26 cellular contexts compared by ENCODE assay signal in genomic region chr2:458431-458827, GRCh38.
DNase-seq lines count a peak whose midpoint lies in the region; ATAC-seq and TF ChIP-seq lines count a peak whose summit lies in the region.
"Had no signal": no experiment of that assay in that cellular context is flagged by ENCODE, and none has a peak within 500 bp of the region (broad histone marks: within the 10 kb centered on the region; RNA-seq: fewer than 3 reads in every experiment).

No MANE protein-coding gene starts in this region.

- TF ChIP-seq CTCF in WTC11 (IDR thresholded peaks at IDR 0.05) (no peak), progenitor cell of endocrine pancreas (IDR thresholded peaks at IDR 0.05; ENCODE audit: unreplicated experiment) (no peak)

- H3K9me3 Mint-ChIP-seq in WTC11 (no peaks in the 10 kb centered on the region), immature natural killer cell (peaks cover 0 to 1% (median 0%) of the 10 kb centered on the region in 6 donors), progenitor cell of endocrine pancreas (ENCODE audit: low read depth) (peaks cover 3% of the 10 kb centered on the region)
- peaks cover 3% of the 10 kb centered on the region for H3K9me3 Mint-ChIP-seq in stimulated activated memory B cell treated with anti-CD40 and anti-IgM and Interleukin-4, amounts not matched to agents 10 μg/mL and 1 μg/mL and 100 μg/mL, for 72 hours

- POLR2A ChIA-PET in WTC11 (lab: Charles Lee), result no interaction called here

- H3K4me1 Mint-ChIP-seq in WTC11 (peaks cover 17% of the 10 kb centered on the region), immature natural killer cell (peaks cover 66 to 76% of the 10 kb centered on the region in 2 donors), progenitor cell of endocrine pancreas (ENCODE audit: low read depth) (peaks cover 3% of the 10 kb centered on the region)
- H3K4me1 Mint-ChIP-seq in stimulated activated memory B cell treated with anti-CD40 and anti-IgM and Interleukin-4, amounts not matched to agents 10 μg/mL and 1 μg/mL and 100 μg/mL, for 72 hours, result peaks cover 71% of the 10 kb centered on the region

- no peaks in the 10 kb centered on the region for H3K36me3 Mint-ChIP-seq in WTC11
- H3K36me3 Mint-ChIP-seq in immature natural killer cell, result no peaks in the 10 kb centered on the region
- no peaks in the 10 kb centered on the region for H3K36me3 Mint-ChIP-seq in stimulated activated memory B cell treated with anti-CD40 and anti-IgM and Interleukin-4, amounts not matched to agents 10 μg/mL and 1 μg/mL and 100 μg/mL, for 72 hours
- no peaks in the 10 kb centered on the region for H3K36me3 Mint-ChIP-seq in progenitor cell of endocrine pancreas (ENCODE audit: insufficient read depth)

- peak; percentile 13 to 35 for DNase-seq in NCI-H524 (lab: John Stamatoyannopoulos, UW)
- no peak for DNase-seq in NCI-H524 treated with DMSO at 0.1 percent for 48 hours (lab: John Stamatoyannopoulos, UW)
- no peak for DNase-seq in WTC11 (ENCODE audit: low spot score)
- DNase-seq in immature natural killer cell, result no peak
- DNase-seq in progenitor cell of endocrine pancreas (ENCODE audit: low spot score, unreplicated experiment), result no peak
- DNase-seq: 8988T; ACHN; Calu3; DND-41; GM23248; HFFc6; KBM-7; NCI-H1105 treated with DMSO at 0.1 percent for 48 hours; NCI-H146; NCI-H1930; NCI-H2107; NCI-H226; NCI-H510A; NCI-H82; NK-92 treated with Interleukin-12 subunit alpha and Interleukin-12 subunit beta, amount 100 ng/mL, for 24 hours; SHP77 treated with DMSO at 0.1 percent for 48 hours; SW 1271 had no signal

- H3K4me3 Mint-ChIP-seq in WTC11 (no peak overlapping the region), immature natural killer cell (no peak overlapping the region), progenitor cell of endocrine pancreas (ENCODE audit: low read depth) (no peak overlapping the region)
- no peak overlapping the region for H3K4me3 Mint-ChIP-seq in stimulated activated memory B cell treated with anti-CD40 and anti-IgM and Interleukin-4, amounts not matched to agents 10 μg/mL and 1 μg/mL and 100 μg/mL, for 72 hours
- H3K4me3 Mint-ChIP-seq: HFFc6 had no signal

- ATAC-seq in WTC11, result peak; percentile 57
- no peak for ATAC-seq in stimulated activated memory B cell treated with anti-CD40 and anti-IgM and Interleukin-4, amounts not matched to agents 10 μg/mL and 1 μg/mL and 100 μg/mL, for 72 hours
- no peak for ATAC-seq in GM18870 (IDR thresholded peaks at IDR 0.05; ENCODE audit: unreplicated experiment)
- ATAC-seq in GM18520 (IDR thresholded peaks at IDR 0.05; ENCODE audit: unreplicated experiment), result no peak
- ATAC-seq: Panc1 had no signal

- H3K27me3 Mint-ChIP-seq in WTC11 (ENCODE audit: low read depth), result no peaks in the 10 kb centered on the region; the same call in 1 of the 2 replicates
- peaks cover 6 to 12% (median 10%) of the 10 kb centered on the region in 3 donors for H3K27me3 Mint-ChIP-seq in immature natural killer cell (ENCODE audit: low read depth in 3 of 3)
- H3K27me3 Mint-ChIP-seq in stimulated activated memory B cell treated with anti-CD40 and anti-IgM and Interleukin-4, amounts not matched to agents 10 μg/mL and 1 μg/mL and 100 μg/mL, for 72 hours, result no peaks in the 10 kb centered on the region
- peaks cover 15% of the 10 kb centered on the region for H3K27me3 Mint-ChIP-seq in progenitor cell of endocrine pancreas

- H3K27ac Mint-ChIP-seq in WTC11 (no peak overlapping the region), immature natural killer cell (peak overlapping the region in 4 of 6 donors; percentile 18 to 81 (median 35)), progenitor cell of endocrine pancreas (no peak overlapping the region)
- peak overlapping the region; percentile 58 for H3K27ac Mint-ChIP-seq in stimulated activated memory B cell treated with anti-CD40 and anti-IgM and Interleukin-4, amounts not matched to agents 10 μg/mL and 1 μg/mL and 100 μg/mL, for 72 hours
- H3K27ac Mint-ChIP-seq: HFFc6 had no signal

- CTCF ChIA-PET in WTC11 (lab: Charles Lee), result interaction anchor here (1.0 to 2.1 kb wide), 3 partner anchors 10 to 169 kb away, joined by 3 to 7 read pairs (median 5); no protein-coding TSS in a partner anchor

TF ChIP-seq in WTC11, 78 proteins besides CTCF, POLR2A, EP300 and RAD21:
- no peak for TF ChIP-seq MAX (CRISPR knock-in tag; IDR thresholded peaks at IDR 0.05)
- TF ChIP-seq TEAD4 (CRISPR knock-in tag; IDR thresholded peaks at IDR 0.05), result no peak
- no peak for TF ChIP-seq PREB (CRISPR knock-in tag; IDR thresholded peaks at IDR 0.05; ENCODE audit: borderline replicate concordance)
- TF ChIP-seq ZNF219 (CRISPR knock-in tag; IDR thresholded peaks at IDR 0.05; ENCODE audit: borderline replicate concordance), result no peak
- no peak for TF ChIP-seq ZNF138 (CRISPR knock-in tag; conservative IDR thresholded peaks at IDR 0.05)
- no peak for TF ChIP-seq PRRX2 (CRISPR knock-in tag; IDR thresholded peaks at IDR 0.05)
- no peak for TF ChIP-seq NFE2L1 (CRISPR knock-in tag; IDR thresholded peaks at IDR 0.05)
- no peak for TF ChIP-seq ZNF671 (CRISPR knock-in tag; IDR thresholded peaks at IDR 0.05)
- no peak for TF ChIP-seq ZNF121 (CRISPR knock-in tag; IDR thresholded peaks at IDR 0.05)
- TF ChIP-seq ZBTB21 (CRISPR knock-in tag; IDR thresholded peaks at IDR 0.05; ENCODE audit: borderline replicate concordance), result no peak
TF ChIP-seq in WTC11: peak in this region for 0.

Comparison
In these comparisons a context has a peak if more than half of its experiments do, and no peak if none do; other contexts are left out.
1. DNase-seq: peak in NCI-H524 (2 of 2); none in NCI-H524 treated with DMSO at 0.1 percent for 48 hours (single experiment), WTC11 (single experiment), immature natural killer cell (0 of 3) and progenitor cell of endocrine pancreas (single experiment).
2. H3K27ac Mint-ChIP-seq: peak in immature natural killer cell (4 of 6) and stimulated activated memory B cell treated with anti-CD40 and anti-IgM and Interleukin-4, amounts not matched to agents 10 μg/mL and 1 μg/mL and 100 μg/mL, for 72 hours (single experiment); none in WTC11 (single experiment) and progenitor cell of endocrine pancreas (single experiment).